In the genomic region with DNA sequence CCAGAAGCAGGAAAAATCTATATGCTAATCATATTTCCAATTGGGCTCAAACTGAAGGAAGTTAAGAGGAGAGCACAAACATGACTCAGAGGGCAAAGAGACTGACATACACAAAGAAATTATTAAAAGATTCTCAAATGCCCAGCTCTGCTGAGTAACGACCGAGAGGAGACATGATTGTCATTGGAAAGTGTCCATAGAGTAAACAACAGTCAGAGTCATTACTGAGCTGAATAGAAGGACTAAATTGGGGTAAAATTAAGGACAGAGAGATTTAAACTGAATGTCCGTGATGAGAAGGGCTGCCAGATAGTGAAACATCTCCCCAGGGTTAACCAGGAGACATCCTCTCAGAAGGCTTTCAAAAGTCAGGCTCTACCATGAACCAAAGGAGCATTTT, we compare ENCODE assay signal across 2 cellular contexts.
TF ChIP-seq lines count a peak whose summit lies in the region.

No MANE protein-coding gene starts in this region.

TF ChIP-seq in A549, 52 proteins besides CTCF, POLR2A, EP300 and RAD21:
- TF ChIP-seq HOXB13 (CRISPR knock-in tag; IDR thresholded peaks at IDR 0.05; ENCODE audit: low read depth), result no peak
- no peak for TF ChIP-seq ZNF302 (CRISPR knock-in tag; IDR thresholded peaks at IDR 0.05)
- no peak for TF ChIP-seq ZFP36 (IDR thresholded peaks at IDR 0.05; ENCODE audit: borderline replicate concordance, partially characterized antibody)
- TF ChIP-seq JUN (IDR thresholded peaks at IDR 0.05), result no peak
- no peak for TF ChIP-seq KDM5A (IDR thresholded peaks at IDR 0.05)
- no peak for TF ChIP-seq MAX (IDR thresholded peaks at IDR 0.05)
- TF ChIP-seq, protein P1, sequence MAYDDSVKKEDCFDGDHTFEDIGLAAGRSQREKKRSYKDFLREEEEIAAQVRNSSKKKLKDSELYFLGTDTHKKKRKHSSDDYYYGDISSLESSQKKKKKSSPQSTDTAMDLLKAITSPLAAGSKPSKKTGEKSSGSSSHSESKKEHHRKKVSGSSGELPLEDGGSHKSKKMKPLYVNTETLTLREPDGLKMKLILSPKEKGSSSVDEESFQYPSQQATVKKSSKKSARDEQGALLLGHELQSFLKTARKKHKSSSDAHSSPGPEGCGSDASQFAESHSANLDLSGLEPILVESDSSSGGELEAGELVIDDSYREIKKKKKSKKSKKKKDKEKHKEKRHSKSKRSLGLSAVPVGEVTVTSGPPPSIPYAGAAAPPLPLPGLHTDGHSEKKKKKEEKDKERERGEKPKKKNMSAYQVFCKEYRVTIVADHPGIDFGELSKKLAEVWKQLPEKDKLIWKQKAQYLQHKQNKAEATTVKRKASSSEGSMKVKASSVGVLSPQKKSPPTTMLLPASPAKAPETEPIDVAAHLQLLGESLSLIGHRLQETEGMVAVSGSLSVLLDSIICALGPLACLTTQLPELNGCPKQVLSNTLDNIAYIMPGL (CRISPR knock-in tag; IDR thresholded peaks at IDR 0.05; ENCODE audit: borderline replicate concordance), result no peak
- TF ChIP-seq GATA3 (IDR thresholded peaks at IDR 0.05; ENCODE audit: borderline replicate concordance), result no peak
- TF ChIP-seq FOSB (CRISPR knock-in tag; IDR thresholded peaks at IDR 0.05), result no peak
- no peak for TF ChIP-seq CHD4 (IDR thresholded peaks at IDR 0.05; ENCODE audit: borderline replicate concordance)
- TF ChIP-seq, protein P2, sequence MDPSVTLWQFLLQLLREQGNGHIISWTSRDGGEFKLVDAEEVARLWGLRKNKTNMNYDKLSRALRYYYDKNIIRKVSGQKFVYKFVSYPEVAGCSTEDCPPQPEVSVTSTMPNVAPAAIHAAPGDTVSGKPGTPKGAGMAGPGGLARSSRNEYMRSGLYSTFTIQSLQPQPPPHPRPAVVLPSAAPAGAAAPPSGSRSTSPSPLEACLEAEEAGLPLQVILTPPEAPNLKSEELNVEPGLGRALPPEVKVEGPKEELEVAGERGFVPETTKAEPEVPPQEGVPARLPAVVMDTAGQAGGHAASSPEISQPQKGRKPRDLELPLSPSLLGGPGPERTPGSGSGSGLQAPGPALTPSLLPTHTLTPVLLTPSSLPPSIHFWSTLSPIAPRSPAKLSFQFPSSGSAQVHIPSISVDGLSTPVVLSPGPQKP (IDR thresholded peaks at IDR 0.05; ENCODE audit: low read depth, low read length), result no peak
- TF ChIP-seq NFE2L2 (conservative IDR thresholded peaks at IDR 0.05; ENCODE audit: low read length), result no peak
- TF ChIP-seq, protein P3, sequence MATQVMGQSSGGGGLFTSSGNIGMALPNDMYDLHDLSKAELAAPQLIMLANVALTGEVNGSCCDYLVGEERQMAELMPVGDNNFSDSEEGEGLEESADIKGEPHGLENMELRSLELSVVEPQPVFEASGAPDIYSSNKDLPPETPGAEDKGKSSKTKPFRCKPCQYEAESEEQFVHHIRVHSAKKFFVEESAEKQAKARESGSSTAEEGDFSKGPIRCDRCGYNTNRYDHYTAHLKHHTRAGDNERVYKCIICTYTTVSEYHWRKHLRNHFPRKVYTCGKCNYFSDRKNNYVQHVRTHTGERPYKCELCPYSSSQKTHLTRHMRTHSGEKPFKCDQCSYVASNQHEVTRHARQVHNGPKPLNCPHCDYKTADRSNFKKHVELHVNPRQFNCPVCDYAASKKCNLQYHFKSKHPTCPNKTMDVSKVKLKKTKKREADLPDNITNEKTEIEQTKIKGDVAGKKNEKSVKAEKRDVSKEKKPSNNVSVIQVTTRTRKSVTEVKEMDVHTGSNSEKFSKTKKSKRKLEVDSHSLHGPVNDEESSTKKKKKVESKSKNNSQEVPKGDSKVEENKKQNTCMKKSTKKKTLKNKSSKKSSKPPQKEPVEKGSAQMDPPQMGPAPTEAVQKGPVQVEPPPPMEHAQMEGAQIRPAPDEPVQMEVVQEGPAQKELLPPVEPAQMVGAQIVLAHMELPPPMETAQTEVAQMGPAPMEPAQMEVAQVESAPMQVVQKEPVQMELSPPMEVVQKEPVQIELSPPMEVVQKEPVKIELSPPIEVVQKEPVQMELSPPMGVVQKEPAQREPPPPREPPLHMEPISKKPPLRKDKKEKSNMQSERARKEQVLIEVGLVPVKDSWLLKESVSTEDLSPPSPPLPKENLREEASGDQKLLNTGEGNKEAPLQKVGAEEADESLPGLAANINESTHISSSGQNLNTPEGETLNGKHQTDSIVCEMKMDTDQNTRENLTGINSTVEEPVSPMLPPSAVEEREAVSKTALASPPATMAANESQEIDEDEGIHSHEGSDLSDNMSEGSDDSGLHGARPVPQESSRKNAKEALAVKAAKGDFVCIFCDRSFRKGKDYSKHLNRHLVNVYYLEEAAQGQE (IDR thresholded peaks at IDR 0.05), result no peak
- no peak for TF ChIP-seq NR3C1 (IDR thresholded peaks at IDR 0.05)
- no peak for TF ChIP-seq MYC (IDR thresholded peaks at IDR 0.05; ENCODE audit: borderline replicate concordance, low read length)
- no peak for TF ChIP-seq EHMT2 (IDR thresholded peaks at IDR 0.05; ENCODE audit: low read depth)
- TF ChIP-seq JUNB (IDR thresholded peaks at IDR 0.05), result no peak
- no peak for TF ChIP-seq MAZ (IDR thresholded peaks at IDR 0.05; ENCODE audit: borderline replicate concordance, low read depth, low read length)
- no peak for TF ChIP-seq ZSCAN20 (CRISPR knock-in tag; IDR thresholded peaks at IDR 0.05)

TF ChIP-seq in IMR-90, 13 proteins besides CTCF, POLR2A, EP300 and RAD21:
- TF ChIP-seq RFX5 (IDR thresholded peaks at IDR 0.05; ENCODE audit: low read depth, low read length) (no peak), RCOR1 (IDR thresholded peaks at IDR 0.05; ENCODE audit: insufficient replicate concordance, low read length) (no peak), NFE2L2 (IDR thresholded peaks at IDR 0.05; ENCODE audit: low read depth, low read length) (no peak), USF2 (IDR thresholded peaks at IDR 0.05; ENCODE audit: low read depth, low read length) (no peak), CHD1 (IDR thresholded peaks at IDR 0.05; ENCODE audit: low read depth, low read length) (no peak), MAZ (IDR thresholded peaks at IDR 0.05; ENCODE audit: borderline replicate concordance, low read depth, low read length) (no peak), CEBPB (IDR thresholded peaks at IDR 0.05; ENCODE audit: low read depth, low read length) (no peak), MAFK (IDR thresholded peaks at IDR 0.05; ENCODE audit: low read depth, low read length) (no peak), FOS (IDR thresholded peaks at IDR 0.05; ENCODE audit: low read depth, low read length) (no peak), MXI1 (IDR thresholded peaks at IDR 0.05; ENCODE audit: borderline replicate concordance, low read depth, low read length) (no peak), BHLHE40 (IDR thresholded peaks at IDR 0.05; ENCODE audit: low read depth, low read length) (no peak), SMC3 (IDR thresholded peaks at IDR 0.05; ENCODE audit: low read depth, low read length) (no peak)
- TF ChIP-seq, protein P2 (IDR thresholded peaks at IDR 0.05; ENCODE audit: borderline replicate concordance, low read depth, low read length), result no peak
TF ChIP-seq in IMR-90: peak in this region for 0.
